In genomic region chr11:46250071-46251052, GRCh38 we compare ENCODE assay signal across 1 cellular context.
TF ChIP-seq lines count a peak whose summit lies in the region.

No MANE protein-coding gene starts in this region.

TF ChIP-seq in GM23338, 12 proteins besides CTCF, POLR2A, EP300 and RAD21:
- TF ChIP-seq ZNF462 (CRISPR knock-in tag; IDR thresholded peaks at IDR 0.05): no peak
- TF ChIP-seq ZNF331 (CRISPR knock-in tag; IDR thresholded peaks at IDR 0.05; ENCODE audit: low read depth): no peak
- TF ChIP-seq, protein P1, sequence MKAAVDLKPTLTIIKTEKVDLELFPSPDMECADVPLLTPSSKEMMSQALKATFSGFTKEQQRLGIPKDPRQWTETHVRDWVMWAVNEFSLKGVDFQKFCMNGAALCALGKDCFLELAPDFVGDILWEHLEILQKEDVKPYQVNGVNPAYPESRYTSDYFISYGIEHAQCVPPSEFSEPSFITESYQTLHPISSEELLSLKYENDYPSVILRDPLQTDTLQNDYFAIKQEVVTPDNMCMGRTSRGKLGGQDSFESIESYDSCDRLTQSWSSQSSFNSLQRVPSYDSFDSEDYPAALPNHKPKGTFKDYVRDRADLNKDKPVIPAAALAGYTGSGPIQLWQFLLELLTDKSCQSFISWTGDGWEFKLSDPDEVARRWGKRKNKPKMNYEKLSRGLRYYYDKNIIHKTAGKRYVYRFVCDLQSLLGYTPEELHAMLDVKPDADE (IDR thresholded peaks at IDR 0.05): no peak
- no peak for TF ChIP-seq POLR2AphosphoS5 (IDR thresholded peaks at IDR 0.05; ENCODE audit: low read depth)
- TF ChIP-seq NANOG (IDR thresholded peaks at IDR 0.05; ENCODE audit: borderline replicate concordance): no peak
- TF ChIP-seq EZH2phosphoT487 (IDR thresholded peaks at IDR 0.05; ENCODE audit: unreplicated experiment): no peak
- no peak for TF ChIP-seq CREB1 (CRISPR knock-in tag; IDR thresholded peaks at IDR 0.05; ENCODE audit: low read depth)
